In genomic region chr1:180519846-180520245, GRCh38 we compare ENCODE assay signal across 1 cellular context.
TF ChIP-seq lines count a peak whose summit lies in the region.

No MANE protein-coding gene starts in this region.

TF ChIP-seq in IMR-90, 13 proteins besides CTCF, POLR2A, EP300 and RAD21:
- TF ChIP-seq ELK1 (IDR thresholded peaks at IDR 0.05; ENCODE audit: borderline replicate concordance, low read depth, low read length) (no peak), SMC3 (IDR thresholded peaks at IDR 0.05; ENCODE audit: low read depth, low read length) (no peak), NFE2L2 (IDR thresholded peaks at IDR 0.05; ENCODE audit: low read depth, low read length) (no peak), FOS (IDR thresholded peaks at IDR 0.05; ENCODE audit: low read depth, low read length) (no peak), CEBPB (IDR thresholded peaks at IDR 0.05; ENCODE audit: low read depth, low read length) (no peak)
